In the genomic region with DNA sequence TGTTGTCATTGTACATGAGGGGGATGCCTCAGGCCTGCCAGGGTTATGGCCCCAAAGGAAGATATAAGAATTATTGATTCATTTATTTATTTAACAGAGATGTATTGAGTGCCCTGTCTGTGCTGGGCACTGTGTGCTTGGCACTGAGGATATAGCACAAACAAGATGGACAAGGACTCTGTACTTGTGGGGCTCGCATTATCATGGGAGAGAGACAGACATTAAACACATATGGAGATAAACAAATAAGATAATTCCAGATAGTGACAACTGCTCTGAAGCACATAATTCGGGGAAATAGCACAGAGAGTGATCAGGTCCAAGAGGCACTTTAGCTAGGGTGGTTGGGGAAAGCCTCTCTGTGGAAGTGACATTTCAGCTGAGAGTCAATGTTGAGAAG, we compare ENCODE assay signal across 1 cellular context.
TF ChIP-seq lines count a peak whose summit lies in the region.

No MANE protein-coding gene starts in this region.

TF ChIP-seq in liver, 16 proteins besides CTCF, POLR2A, EP300 and RAD21 (continued from another document):
- TF ChIP-seq, protein P1, sequence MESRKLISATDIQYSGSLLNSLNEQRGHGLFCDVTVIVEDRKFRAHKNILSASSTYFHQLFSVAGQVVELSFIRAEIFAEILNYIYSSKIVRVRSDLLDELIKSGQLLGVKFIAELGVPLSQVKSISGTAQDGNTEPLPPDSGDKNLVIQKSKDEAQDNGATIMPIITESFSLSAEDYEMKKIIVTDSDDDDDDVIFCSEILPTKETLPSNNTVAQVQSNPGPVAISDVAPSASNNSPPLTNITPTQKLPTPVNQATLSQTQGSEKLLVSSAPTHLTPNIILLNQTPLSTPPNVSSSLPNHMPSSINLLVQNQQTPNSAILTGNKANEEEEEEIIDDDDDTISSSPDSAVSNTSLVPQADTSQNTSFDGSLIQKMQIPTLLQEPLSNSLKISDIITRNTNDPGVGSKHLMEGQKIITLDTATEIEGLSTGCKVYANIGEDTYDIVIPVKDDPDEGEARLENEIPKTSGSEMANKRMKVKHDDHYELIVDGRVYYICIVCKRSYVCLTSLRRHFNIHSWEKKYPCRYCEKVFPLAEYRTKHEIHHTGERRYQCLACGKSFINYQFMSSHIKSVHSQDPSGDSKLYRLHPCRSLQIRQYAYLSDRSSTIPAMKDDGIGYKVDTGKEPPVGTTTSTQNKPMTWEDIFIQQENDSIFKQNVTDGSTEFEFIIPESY (IDR thresholded peaks at IDR 0.05), result no peak
- TF ChIP-seq GABPA (IDR thresholded peaks at IDR 0.05 in 1 of 2, conservative IDR thresholded peaks at IDR 0.05 in 1 of 2) (no peak), JUND (IDR thresholded peaks at IDR 0.05) (peak in 1 of 2 donors; percentile 35), FOXA1 (IDR thresholded peaks at IDR 0.05) (peak; percentile 52), YY1 (IDR thresholded peaks at IDR 0.05) (peak; percentile 69), FOXA2 (IDR thresholded peaks at IDR 0.05) (peak; percentile 56), NR2F2 (IDR thresholded peaks at IDR 0.05) (no peak), TAF1 (conservative IDR thresholded peaks at IDR 0.05) (no peak), HNF4A (conservative IDR thresholded peaks at IDR 0.05) (peak in 1 of 2 donors; percentile 84), SP1 (IDR thresholded peaks at IDR 0.05) (no peak)
- TF ChIP-seq, protein P2, sequence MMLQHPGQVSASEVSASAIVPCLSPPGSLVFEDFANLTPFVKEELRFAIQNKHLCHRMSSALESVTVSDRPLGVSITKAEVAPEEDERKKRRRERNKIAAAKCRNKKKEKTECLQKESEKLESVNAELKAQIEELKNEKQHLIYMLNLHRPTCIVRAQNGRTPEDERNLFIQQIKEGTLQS (IDR thresholded peaks at IDR 0.05), result no peak
- TF ChIP-seq, protein P3, sequence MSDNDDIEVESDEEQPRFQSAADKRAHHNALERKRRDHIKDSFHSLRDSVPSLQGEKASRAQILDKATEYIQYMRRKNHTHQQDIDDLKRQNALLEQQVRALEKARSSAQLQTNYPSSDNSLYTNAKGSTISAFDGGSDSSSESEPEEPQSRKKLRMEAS (IDR thresholded peaks at IDR 0.05), result peak; percentile 27
